In the genomic region with DNA sequence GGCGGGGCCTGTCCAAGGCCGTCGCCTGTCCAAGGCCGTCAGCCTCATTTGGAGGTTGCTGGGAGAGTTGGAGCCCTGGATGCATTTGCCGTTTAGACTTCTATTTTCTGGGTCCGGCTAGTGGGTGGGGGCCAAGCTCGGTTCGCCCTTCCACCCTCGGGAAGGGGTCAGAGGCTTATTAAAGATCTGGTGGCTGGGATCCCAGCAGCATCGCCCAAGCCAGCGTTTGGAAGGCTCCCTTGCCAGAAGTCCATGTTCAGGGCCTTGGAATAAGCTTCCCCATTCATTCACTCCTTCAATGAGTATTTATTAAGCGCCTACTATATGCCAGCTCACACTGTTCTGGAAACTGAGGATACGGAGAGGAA, we compare ENCODE assay signal across 9 cellular contexts. TPM values are rescaled to one million over a fixed set of nuclear protein-coding genes. Genes with fewer than 3 reads are reported as not detected.
DNase-seq lines count a peak whose midpoint lies in the region; ATAC-seq and TF ChIP-seq lines count a peak whose summit lies in the region.
"Had no signal": no experiment of that assay in that cellular context is flagged by ENCODE, and none has a peak within 500 bp of the region (broad histone marks: within the 10 kb centered on the region; RNA-seq: fewer than 3 reads in every experiment).

No MANE protein-coding gene starts in this region.

- peak overlapping the region; percentile 63 for H3K27ac ChIP-seq in AG04450 (ENCODE audit: low read depth, low read length)
- no peak overlapping the region for H3K27ac ChIP-seq in HUES64 (ENCODE audit: low read depth, low read length)

- H3K4me3 ChIP-seq in AG04450 (ENCODE audit: low read depth, low read length) (peak overlapping the region; percentile 78), HUES64 (ENCODE audit: low read length) (peak overlapping the region; percentile 70)

- DNase-seq in AG04450 (ENCODE audit: low read depth, low spot score) (no peak), GM10266 (ENCODE audit: extremely low spot score) (no peak), NOMO-1 treated with DMSO at 0.1 percent for 48 hours (lab: John Stamatoyannopoulos, UW; ENCODE audit: unreplicated experiment) (no peak)
- DNase-seq in central memory CD8-positive, alpha-beta T cell (ENCODE audit: low spot score in 2 of 2) = no peak
- DNase-seq in effector CD4-positive, alpha-beta T cell = no peak
- DNase-seq: SW 1271 had no signal

- CTCF ChIA-PET in AG04450 (lab: Charles Lee) = interaction anchor here (0.6 to 1.3 kb wide), 2 partner anchors 42 to 619 kb away, joined by 5 to 7 read pairs; no protein-coding TSS in a partner anchor

- H3K4me1 ChIP-seq in HUES64 (ENCODE audit: insufficient read depth, low read length) = no peaks in the 10 kb centered on the region; the same call in 1 of the 2 replicates

- H3K27ac Mint-ChIP-seq in central memory CD8-positive, alpha-beta T cell (ENCODE audit: low read depth) = peak overlapping the region; percentile 95
- peak overlapping the region in 1 of 3 experiments; percentile 12 for H3K27ac Mint-ChIP-seq in nephron

- H3K4me1 Mint-ChIP-seq in central memory CD8-positive, alpha-beta T cell = peaks cover 53% of the 10 kb centered on the region
- peaks cover 13% of the 10 kb centered on the region for H3K4me1 Mint-ChIP-seq in nephron

- H3K9me3 Mint-ChIP-seq in central memory CD8-positive, alpha-beta T cell = no peaks in the 10 kb centered on the region
- no peaks in the 10 kb centered on the region for H3K9me3 Mint-ChIP-seq in nephron

- no peak overlapping the region for H3K9ac ChIP-seq in HUES64 (ENCODE audit: low read depth, low read length)

- H3K27me3 ChIP-seq in AG04450 (ENCODE audit: control insufficient read depth, insufficient read depth, low read length) (no peaks in the 10 kb centered on the region), HUES64 (ENCODE audit: insufficient read depth, low read length) (peaks cover 77% of the 10 kb centered on the region)

- ATAC-seq in central memory CD8-positive, alpha-beta T cell (replicated peaks; ENCODE audit: extremely low read depth, poor library complexity, severe bottlenecking) = no peak
- ATAC-seq in GM19035 (IDR thresholded peaks at IDR 0.05; ENCODE audit: unreplicated experiment) = no peak

- POLR2A ChIA-PET in AG04450 (lab: Yijun Ruan, JAX) = interaction anchor here (0.6 kb wide), 2 partner anchors 44 to 239 kb away, joined by 3 read pairs; no protein-coding TSS in a partner anchor

- TF ChIP-seq CTCF in AG04450 (IDR thresholded peaks at IDR 0.05; ENCODE audit: low read depth, low read length) = no peak
- no peak for TF ChIP-seq CTCF in nephron (IDR thresholded peaks at IDR 0.05; ENCODE audit: unreplicated experiment in 3 of 3)
- TF ChIP-seq CTCF in GM10266 (IDR thresholded peaks at IDR 0.05; ENCODE audit: control insufficient read depth, insufficient read depth, low read depth, missing control alignments) = no peak

- H3K36me3 Mint-ChIP-seq in central memory CD8-positive, alpha-beta T cell (ENCODE audit: insufficient read depth) = peaks cover 13% of the 10 kb centered on the region
- no peaks in the 10 kb centered on the region for H3K36me3 Mint-ChIP-seq in nephron (ENCODE audit: low read depth)

- H3K9me3 ChIP-seq in AG04450 (ENCODE audit: control insufficient read depth, insufficient read depth, low read length) (no peaks in the 10 kb centered on the region; the same call in 1 of the 2 replicates), HUES64 (ENCODE audit: insufficient read depth, low read depth, low read length) (no peaks in the 10 kb centered on the region)

- WGBS in HUES64 = 29% methylated on average over 13 of the region's 13 CpGs

- H3K36me3 ChIP-seq in HUES64 (ENCODE audit: insufficient read depth, low read length) = no peaks in the 10 kb centered on the region

- peak overlapping the region; percentile 94 for H3K4me3 Mint-ChIP-seq in central memory CD8-positive, alpha-beta T cell
- peak overlapping the region; percentile 77 to 87 (median 86) for H3K4me3 Mint-ChIP-seq in nephron

- H3K27me3 Mint-ChIP-seq in central memory CD8-positive, alpha-beta T cell = no peaks in the 10 kb centered on the region
- peaks cover 72% of the 10 kb centered on the region for H3K27me3 Mint-ChIP-seq in nephron (ENCODE audit: low read depth)

RNA-seq across cellular contexts. Expression of a gene that starts 0.5 kb away (rescaled TPM):
- 53.0 and 54.7 TPM in 2 replicates for polyA plus RNA-seq in AG04450 (2011; rRNA removed)
- polyA minus RNA-seq in AG04450 (2011; rRNA and poly(A)+ RNA removed) = 113 and 119 TPM in 2 replicates
- polyA plus RNA-seq in HUES64 (2013, experiment 1 of 2) = 2.2 TPM
- polyA plus RNA-seq in HUES64 (2013, experiment 2 of 2) = 2.4 TPM
